15 cellular contexts compared by ENCODE assay signal in the genomic region with DNA sequence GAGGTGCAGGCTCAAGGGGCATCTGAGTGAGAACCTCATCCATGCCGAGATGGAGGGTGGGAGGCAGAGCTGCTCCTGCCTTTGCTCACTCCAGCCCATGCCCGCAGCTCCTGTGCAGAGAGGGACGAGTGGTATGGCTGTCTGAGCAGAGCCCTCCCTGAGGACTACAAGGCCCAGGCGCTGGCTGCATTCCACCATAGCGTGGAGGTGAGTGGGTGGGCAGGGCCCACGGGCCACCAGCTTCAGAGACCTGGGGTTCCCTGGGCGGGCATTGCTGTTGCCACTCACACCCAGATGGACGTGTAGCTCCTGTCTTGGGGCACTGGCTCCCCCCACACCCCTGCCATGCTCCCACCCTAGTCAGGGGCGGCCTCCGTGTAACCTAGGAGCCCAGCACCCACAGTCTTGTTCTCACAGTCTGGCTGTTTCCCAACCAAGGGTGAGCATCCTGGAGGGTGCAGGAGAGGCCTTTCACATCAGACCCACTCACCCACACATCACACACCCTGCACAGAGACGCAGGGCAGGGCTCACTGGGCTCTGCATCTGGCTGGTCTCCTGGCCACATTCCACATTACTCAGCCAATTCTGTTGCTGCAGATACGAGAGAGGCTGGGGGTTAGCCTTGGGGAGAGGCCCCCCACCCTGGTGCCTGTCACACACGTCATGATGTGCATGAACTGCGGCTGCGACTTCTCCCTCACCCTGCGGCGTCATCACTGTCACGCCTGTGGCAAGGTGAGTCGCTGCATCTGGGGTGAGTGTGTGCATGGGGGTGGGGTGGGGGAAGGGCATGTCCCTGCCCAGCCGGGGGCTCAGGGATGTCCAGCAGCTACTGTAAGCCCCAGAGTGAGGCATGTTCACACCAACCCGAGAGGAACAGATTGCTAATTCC. TPM values are rescaled to one million over a fixed set of nuclear protein-coding genes. Genes with fewer than 3 reads are reported as not detected.
DNase-seq lines count a peak whose midpoint lies in the region; TF ChIP-seq lines count a peak whose summit lies in the region.
"Had no signal": no experiment of that assay in that cellular context is flagged by ENCODE, and none has a peak within 500 bp of the region (broad histone marks: within the 10 kb centered on the region; RNA-seq: fewer than 3 reads in every experiment).

No MANE protein-coding gene starts in this region.

- TF ChIP-seq POLR2A in testis (IDR thresholded peaks at IDR 0.05): no peak

- no peak for TF ChIP-seq CTCF in fibroblast of mammary gland (conservative IDR thresholded peaks at IDR 0.05; ENCODE audit: control insufficient read depth, insufficient read depth, low read depth, low read length)
- no peak for TF ChIP-seq CTCF in testis (IDR thresholded peaks at IDR 0.05)

- peak; percentile 57 for DNase-seq in activated effector memory CD4-positive, alpha-beta T cell treated with anti-CD3 and anti-CD28 coated beads, Interleukin-2, amount 50 U/mL, for 16 hours
- no peak for DNase-seq in activated effector memory CD4-positive, alpha-beta T cell treated with Interleukin-2 at 50 U/mL for 16 hours
- peak; percentile 13 for DNase-seq in NCI-H226
- DNase-seq in fibroblast of mammary gland (ENCODE audit: low read depth): peak; percentile 10
- peak; percentile 11 for DNase-seq in testis
- DNase-seq in amygdala (lab: John Stamatoyannopoulos, UW): no peak
- DNase-seq in NK-92 (lab: John Stamatoyannopoulos, UW; ENCODE audit: unreplicated experiment): no peak
- DNase-seq in NCI-H69 (lab: John Stamatoyannopoulos, UW): no peak
- DNase-seq: GF-D8 had no signal

- no peaks in the 10 kb centered on the region for H3K36me3 ChIP-seq in testis (ENCODE audit: low read depth, missing control alignments)
- H3K36me3 ChIP-seq: thoracic aorta had no signal

- no peaks in the 10 kb centered on the region for H3K9me3 ChIP-seq in testis
- H3K9me3 ChIP-seq: Caco-2, thoracic aorta had no signal

- H3K27me3 ChIP-seq in testis: no peaks in the 10 kb centered on the region

- no peak overlapping the region for H3K27ac ChIP-seq in testis
- H3K27ac ChIP-seq: 22Rv1, parathyroid adenoma, SK-N-MC, thoracic aorta had no signal

- intact Hi-C loops in testis (cut with DNase I; ENCODE audit: low total_unique reads): no loop called here

- H3K4me3 ChIP-seq in fibroblast of mammary gland (ENCODE audit: control insufficient read depth, low read depth, low read length) (no peak overlapping the region), testis (no peak overlapping the region)
- H3K4me3 ChIP-seq: SK-N-MC, smooth muscle cell, thoracic aorta had no signal

- 78 to 85% methylated on average over 7 to 20 of the region's 21 CpGs for WGBS in testis, 2 donors

- no peaks in the 10 kb centered on the region for H3K4me1 ChIP-seq in testis
- H3K4me1 ChIP-seq: Caco-2 had no signal

RNA-seq across cellular contexts. Expression of a gene that starts 25.3 kb away (rescaled TPM):
- 10 to 100 TPM; 85.2 to 87.5 TPM for total RNA-seq in testis
- polyA plus RNA-seq in testis (ENCODE audit: insufficient read depth, low read depth, low replicate concordance): 52.6 TPM

Comparison
In these comparisons a context has a peak if more than half of its experiments do, and no peak if none do; other contexts are left out.
1. DNase-seq: peak in activated effector memory CD4-positive, alpha-beta T cell treated with anti-CD3 and anti-CD28 coated beads, Interleukin-2, amount 50 U/mL, for 16 hours (single experiment), NCI-H226 (single experiment), fibroblast of mammary gland (single experiment) and testis (single experiment); none in activated effector memory CD4-positive, alpha-beta T cell treated with Interleukin-2 at 50 U/mL for 16 hours (single experiment), amygdala (0 of 56), NK-92 (single experiment) and NCI-H69 (single experiment).